ENCODE assay signal across 16 cellular contexts in genomic region chr4:31518796-31519250, GRCh38.
DNase-seq lines count a peak whose midpoint lies in the region; ATAC-seq, FAIRE-seq and TF ChIP-seq lines count a peak whose summit lies in the region.
"Had no signal": no experiment of that assay in that cellular context is flagged by ENCODE, and none has a peak within 500 bp of the region (broad histone marks: within the 10 kb centered on the region; RNA-seq: fewer than 3 reads in every experiment).

No MANE protein-coding gene starts in this region.

- WGBS in smooth muscle cell (ENCODE audit: low lambda C conversion rate), result 19% methylated on average over 3 of the region's 3 CpGs

- H3K4me1 ChIP-seq in fibroblast of lung (ENCODE audit: control insufficient read depth, extremely low read depth, insufficient read depth, low read length), result no peaks in the 10 kb centered on the region
- H3K4me1 ChIP-seq in smooth muscle cell (ENCODE audit: low read depth), result no peaks in the 10 kb centered on the region

- no peak overlapping the region for H3K4me2 ChIP-seq in fibroblast of lung (ENCODE audit: extremely low read depth, insufficient read depth, low read length)
- H3K4me2 ChIP-seq in smooth muscle cell, result peak overlapping the region; percentile 41

- H3K9me3 ChIP-seq in fibroblast of lung (ENCODE audit: control insufficient read depth, insufficient read depth, low read depth, low read length), result no peaks in the 10 kb centered on the region
- no peaks in the 10 kb centered on the region for H3K9me3 ChIP-seq in smooth muscle cell (replicated peaks; ENCODE audit: low read depth)
- H3K9me3 ChIP-seq: esophagus squamous epithelium, thoracic aorta had no signal

- TF ChIP-seq CTCF in fibroblast of lung (conservative IDR thresholded peaks at IDR 0.05 in 1 of 2, IDR thresholded peaks at IDR 0.05 in 1 of 2; ENCODE audit: low read depth in 1 of 2, low read length in 2 of 2) (no peak), smooth muscle cell (IDR thresholded peaks at IDR 0.05; ENCODE audit: borderline replicate concordance, insufficient read depth, poor library complexity, severe bottlenecking) (no peak)

- no peak overlapping the region for H3K9ac ChIP-seq in fibroblast of lung (ENCODE audit: insufficient read depth, low read length)
- no peak overlapping the region for H3K9ac ChIP-seq in smooth muscle cell (ENCODE audit: low read depth)

- DNase-seq in HCEC 1CT, result peak; percentile 46
- DNase-seq in RPMI7951 (ENCODE audit: low read depth), result peak; percentile 62
- peak; percentile 69 to 81 for DNase-seq in fibroblast of lung (ENCODE audit: low read depth in 2 of 2)
- DNase-seq in smooth muscle cell (lab: John Stamatoyannopoulos, UW; ENCODE audit: unreplicated experiment), result no peak
- DNase-seq in frontal cortex (ENCODE audit: low spot score in 2 of 2), result no peak
- DNase-seq in left lobe of liver (ENCODE audit: low spot score), result no peak
- no peak for DNase-seq in C1 segment of cervical spinal cord (lab: John Stamatoyannopoulos, UW)
- DNase-seq: activated CD4-positive, alpha-beta T cell treated with anti-CD3 and anti-CD28 coated beads for 48 hours; DMS 273 treated with DMSO at 0.1 percent for 48 hours; esophagus squamous epithelium; GOT3; islet precursor cell; KBM-7; naive thymus-derived CD8-positive, alpha-beta T cell; NCI-H2029 had no signal

- no peak for FAIRE-seq in frontal cortex (lab: Jason Lieb, UNC)

- H3K4me3 ChIP-seq in fibroblast of lung (replicated peaks in 1 of 4; ENCODE audit: control extremely low read depth in 1 of 4, insufficient read depth in 1 of 4, low read depth in 3 of 4, low read length in 4 of 4), result no peak overlapping the region
- no peak overlapping the region for H3K4me3 ChIP-seq in smooth muscle cell
- H3K4me3 ChIP-seq: esophagus squamous epithelium, thoracic aorta had no signal

- H3K36me3 ChIP-seq in fibroblast of lung (ENCODE audit: control insufficient read depth, insufficient read depth, low read length) (no peaks in the 10 kb centered on the region), smooth muscle cell (ENCODE audit: low read depth) (no peaks in the 10 kb centered on the region)
- H3K36me3 ChIP-seq: esophagus squamous epithelium, thoracic aorta had no signal

- H3K27ac ChIP-seq in fibroblast of lung (ENCODE audit: insufficient read depth, low read length), result no peak overlapping the region
- H3K27ac ChIP-seq in smooth muscle cell (ENCODE audit: low read depth), result peak overlapping the region; percentile 67
- H3K27ac ChIP-seq: esophagus squamous epithelium, thoracic aorta had no signal

- H4K20me1 ChIP-seq in fibroblast of lung (ENCODE audit: control insufficient read depth, extremely low read depth, insufficient read depth, low read length), result no peaks in the 10 kb centered on the region
- no peaks in the 10 kb centered on the region for H4K20me1 ChIP-seq in smooth muscle cell (ENCODE audit: low read depth)

- H3K79me2 ChIP-seq in fibroblast of lung (ENCODE audit: control insufficient read depth, insufficient read depth, low read length) (no peaks in the 10 kb centered on the region), smooth muscle cell (ENCODE audit: low read depth) (no peaks in the 10 kb centered on the region)

- H3K27me3 ChIP-seq in fibroblast of lung (ENCODE audit: control insufficient read depth, insufficient read depth, low read length) (no peaks in the 10 kb centered on the region), smooth muscle cell (ENCODE audit: low read depth) (no peaks in the 10 kb centered on the region)
- H3K27me3 ChIP-seq: esophagus squamous epithelium had no signal

- H3F3A ChIP-seq in smooth muscle cell (ENCODE audit: low read depth), result no peaks in the 10 kb centered on the region

- no peak for ATAC-seq in left lobe of liver
- ATAC-seq: naive thymus-derived CD8-positive, alpha-beta T cell had no signal

- H2AFZ ChIP-seq in fibroblast of lung (ENCODE audit: low read length) (no peak overlapping the region), smooth muscle cell (ENCODE audit: low read depth) (no peak overlapping the region)

Comparison
In these comparisons a context has a peak if more than half of its experiments do, and no peak if none do; other contexts are left out.
1. DNase-seq: peak in HCEC 1CT (single experiment), RPMI7951 (single experiment) and fibroblast of lung (2 of 2); none in smooth muscle cell (single experiment), frontal cortex (0 of 2), left lobe of liver (single experiment) and C1 segment of cervical spinal cord (0 of 14).